ENCODE assay signal across 10 cellular contexts in genomic region chr1:11729498-11730428, GRCh38. TPM values are rescaled to one million over a fixed set of nuclear protein-coding genes. Genes with fewer than 3 reads are reported as not detected.
DNase-seq lines count a peak whose midpoint lies in the region; ATAC-seq and TF ChIP-seq lines count a peak whose summit lies in the region.
"Had no signal": no experiment of that assay in that cellular context is flagged by ENCODE, and none has a peak within 500 bp of the region (broad histone marks: within the 10 kb centered on the region; RNA-seq: fewer than 3 reads in every experiment).

No MANE protein-coding gene starts in this region.

- TF ChIP-seq POLR2A in gastroesophageal sphincter (IDR thresholded peaks at IDR 0.05) = no peak

- POLR2A ChIA-PET in CD4-positive, alpha-beta T cell (lab: Charles Lee) = interaction anchor here (0.7 to 2.4 kb wide), 10 partner anchors 9 to 178 kb away, joined by 3 to 30 read pairs (median 6); partner anchors contain the start of genes CLCN6, FBXO6 and MTHFR

- H3K4me1 Mint-ChIP-seq in CD4-positive, alpha-beta T cell (ENCODE audit: low read depth) = peaks cover 52% of the 10 kb centered on the region
- peaks cover 46% of the 10 kb centered on the region for H3K4me1 Mint-ChIP-seq in activated naive CD8-positive, alpha-beta T cell (ENCODE audit: low read depth)

- peak in 1 of 10 experiments; percentile 10 for DNase-seq in CD4-positive, alpha-beta T cell
- no peak for DNase-seq in GM19238 (ENCODE audit: insufficient read length, low spot score)
- DNase-seq: stimulated activated CD4-positive, alpha-beta T cell treated with anti-CD3 and anti-CD28 coated beads, Interleukin-4, amount 100 ng/mL, for 1 hour had no signal

- CTCF ChIA-PET in CD4-positive, alpha-beta T cell (lab: Charles Lee) = interaction anchor here (0.9 to 2.0 kb wide), 3 partner anchors 10 to 87 kb away, joined by 3 to 7 read pairs (median 4); no protein-coding TSS in a partner anchor

- H3K36me3 Mint-ChIP-seq in CD4-positive, alpha-beta T cell (ENCODE audit: low read depth) = no peaks in the 10 kb centered on the region
- H3K36me3 Mint-ChIP-seq in activated naive CD8-positive, alpha-beta T cell = no peaks in the 10 kb centered on the region

- H3K36me3 ChIP-seq in HUES6 (ENCODE audit: control insufficient read depth, insufficient read depth, low read length) (no peaks in the 10 kb centered on the region), mucosa of rectum (ENCODE audit: control insufficient read depth in 2 of 2, insufficient read depth in 2 of 2, low read length in 2 of 2) (no peaks in the 10 kb centered on the region), gastroesophageal sphincter (no peaks in the 10 kb centered on the region)
- H3K36me3 ChIP-seq: HAP-1 had no signal

- H3K4me3 Mint-ChIP-seq in CD4-positive, alpha-beta T cell = peak overlapping the region; percentile 92
- H3K4me3 Mint-ChIP-seq in activated naive CD8-positive, alpha-beta T cell = peak overlapping the region; percentile 79

- H3K27me3 ChIP-seq in CD4-positive, alpha-beta T cell (ENCODE audit: control insufficient read depth, insufficient read depth, low read length) = no peaks in the 10 kb centered on the region
- H3K27me3 ChIP-seq in HUES6 (ENCODE audit: control insufficient read depth, insufficient read depth, low read length) (no peaks in the 10 kb centered on the region), mucosa of rectum (ENCODE audit: control insufficient read depth in 2 of 2, insufficient read depth in 2 of 2, low read length in 2 of 2) (no peaks in the 10 kb centered on the region), gastroesophageal sphincter (no peaks in the 10 kb centered on the region)

- H3K9ac ChIP-seq in HUES6 (ENCODE audit: low read length) (peak overlapping the region; percentile 8), mucosa of rectum (ENCODE audit: low read depth in 1 of 2, low read length in 2 of 2) (peak overlapping the region in 1 of 2 donors; percentile 34)

- no peak for TF ChIP-seq EP300 in gastroesophageal sphincter (IDR thresholded peaks at IDR 0.05)

- H3K9me3 ChIP-seq in CD4-positive, alpha-beta T cell (ENCODE audit: control insufficient read depth, low read length) = no peaks in the 10 kb centered on the region
- H3K9me3 ChIP-seq in HUES6 (ENCODE audit: control insufficient read depth, insufficient read depth, low read depth, low read length) (no peaks in the 10 kb centered on the region), mucosa of rectum (ENCODE audit: control insufficient read depth in 2 of 2, low read length in 2 of 2) (no peaks in the 10 kb centered on the region), gastroesophageal sphincter (no peaks in the 10 kb centered on the region)
- H3K9me3 ChIP-seq: HAP-1 had no signal

- 66 to 85% methylated on average over 6 to 16 of the region's 26 CpGs for WGBS in gastroesophageal sphincter (ENCODE audit: low coverage in 1 of 2), 2 donors

- intact Hi-C loops in CD4-positive, alpha-beta T cell (cut with DNase I, micrococcal nuclease) = loop anchor here in 1 of 2 experiments (5.0 kb wide), 2 partner anchors 47 to 627 kb away; partner anchors contain the start of gene MAD2L2

- H3K27ac ChIP-seq in CD4-positive, alpha-beta T cell (ENCODE audit: low read depth, low read length) = no peak overlapping the region
- H3K27ac ChIP-seq in HUES6 (ENCODE audit: low read depth, low read length) = no peak overlapping the region
- peak overlapping the region in 1 of 2 donors; percentile 35 for H3K27ac ChIP-seq in mucosa of rectum (ENCODE audit: low read depth in 2 of 2, low read length in 2 of 2)
- H3K27ac ChIP-seq in gastroesophageal sphincter = peak overlapping the region in 2 of 4 donors; percentile 84

- H3K9me3 Mint-ChIP-seq in CD4-positive, alpha-beta T cell = no peaks in the 10 kb centered on the region
- no peaks in the 10 kb centered on the region for H3K9me3 Mint-ChIP-seq in activated naive CD8-positive, alpha-beta T cell (ENCODE audit: low read depth)

- TF ChIP-seq CTCF in CD4-positive, alpha-beta T cell (IDR thresholded peaks at IDR 0.05) = no peak
- TF ChIP-seq CTCF in gastroesophageal sphincter (IDR thresholded peaks at IDR 0.05) = no peak

- H3K27me3 Mint-ChIP-seq in CD4-positive, alpha-beta T cell = no peaks in the 10 kb centered on the region
- no peaks in the 10 kb centered on the region for H3K27me3 Mint-ChIP-seq in activated naive CD8-positive, alpha-beta T cell

- H3K4me3 ChIP-seq in HUES6 (ENCODE audit: low read depth, low read length) (no peak overlapping the region), mucosa of rectum (ENCODE audit: low read length in 2 of 2) (peak overlapping the region; percentile 7 to 20), gastroesophageal sphincter (no peak overlapping the region)
- H3K4me3 ChIP-seq: HAP-1 had no signal

- peak overlapping the region; percentile 81 for H3K27ac Mint-ChIP-seq in CD4-positive, alpha-beta T cell
- peak overlapping the region; percentile 73 for H3K27ac Mint-ChIP-seq in activated naive CD8-positive, alpha-beta T cell

- ATAC-seq in CD4-positive, alpha-beta T cell (ENCODE audit: poor library complexity) = no peak
- ATAC-seq in gastroesophageal sphincter = no peak
- no peak for ATAC-seq in HG02798 (IDR thresholded peaks at IDR 0.05; ENCODE audit: poor library complexity, unreplicated experiment)
- no peak for ATAC-seq in HG03342 (IDR thresholded peaks at IDR 0.05; ENCODE audit: unreplicated experiment)

- H3K4me1 ChIP-seq in HUES6 (ENCODE audit: control insufficient read depth, insufficient read depth, low read length) = peaks cover 38% of the 10 kb centered on the region
- H3K4me1 ChIP-seq in mucosa of rectum (ENCODE audit: control insufficient read depth in 2 of 2, insufficient read depth in 2 of 2, low read length in 2 of 2) = peaks cover 14 to 15% of the 10 kb centered on the region in 2 donors
- H3K4me1 ChIP-seq in gastroesophageal sphincter = peaks cover 0 to 45% (median 24%) of the 10 kb centered on the region in 3 donors
- H3K4me1 ChIP-seq: HAP-1 had no signal

RNA-seq across cellular contexts. Expression of gene AGTRAP, which starts 6.2 kb away (rescaled TPM):
- total RNA-seq in CD4-positive, alpha-beta T cell = 10 to 100 TPM; 21.3 to 21.8 TPM
- 10 to 100 TPM; 32.2 to 56.4 (median 40.5) TPM for total RNA-seq in gastroesophageal sphincter

RNA-seq across cellular contexts. Expression of gene C1orf167, which starts 32.2 kb away (rescaled TPM):
- total RNA-seq in CD4-positive, alpha-beta T cell = not detected
- 1 to 10 TPM in 2 of 4 donors, under 1 TPM in 2; 0.35 to 1.4 (median 0.75) TPM for total RNA-seq in gastroesophageal sphincter

RNA-seq across cellular contexts. Expression of gene DRAXIN, which starts 38.3 kb away (rescaled TPM):
- under 1 TPM; 0.05 to 0.08 TPM for total RNA-seq in CD4-positive, alpha-beta T cell
- under 1 TPM in 3 of 4 donors, not detected in 1; 0.08 to 0.16 (median 0.12) TPM for total RNA-seq in gastroesophageal sphincter

RNA-seq across cellular contexts. Expression of gene MAD2L2, which starts 48.8 kb away (rescaled TPM):
- 10 to 100 TPM; 24.6 to 28.3 TPM for total RNA-seq in CD4-positive, alpha-beta T cell
- total RNA-seq in gastroesophageal sphincter = 10 to 100 TPM; 19.4 to 43.7 (median 24.3) TPM

Comparison
In these comparisons a context has a peak if more than half of its experiments do, and no peak if none do; other contexts are left out.
1. H3K4me3 ChIP-seq: peak in mucosa of rectum (2 of 2); none in HUES6 (single experiment) and gastroesophageal sphincter (0 of 2).